Comparison of ENCODE assay signal across 15 cellular contexts in genomic region chr6:167441653-167442644, GRCh38.
DNase-seq lines count a peak whose midpoint lies in the region; ATAC-seq and TF ChIP-seq lines count a peak whose summit lies in the region.
"Had no signal": no experiment of that assay in that cellular context is flagged by ENCODE, and none has a peak within 500 bp of the region (broad histone marks: within the 10 kb centered on the region; RNA-seq: fewer than 3 reads in every experiment).

No MANE protein-coding gene starts in this region.

- TF ChIP-seq POLR2A in uterus (IDR thresholded peaks at IDR 0.05), result no peak

- peaks cover 0 to 5% of the 10 kb centered on the region in 2 donors for H3K4me1 ChIP-seq in lung (ENCODE audit: control insufficient read depth in 2 of 2, insufficient read depth in 2 of 2, low read length in 2 of 2)
- no peaks in the 10 kb centered on the region for H3K4me1 ChIP-seq in uterus
- H3K4me1 ChIP-seq: vagina had no signal

- H3K27me3 ChIP-seq in lung (ENCODE audit: control insufficient read depth, insufficient read depth) (no peaks in the 10 kb centered on the region), uterus (no peaks in the 10 kb centered on the region)
- H3K27me3 ChIP-seq: vagina had no signal

- DNase-seq in left cardiac atrium (no peak), cardiac septum (ENCODE audit: low spot score) (no peak), astrocyte of the spinal cord (ENCODE audit: low read depth, low spot score) (peak; percentile 5), lung (ENCODE audit: low spot score) (no peak), uterus (peak in 1 of 2 donors; percentile 28), GM19240 (ENCODE audit: insufficient read length, low spot score) (no peak), T-helper 2 cell (no peak)
- DNase-seq: activated naive CD8-positive, alpha-beta T cell treated with anti-CD3 and anti-CD28 coated beads, Interleukin-2, amount 50 U/mL, for 24 hours; dermis blood vessel endothelial cell; kidney glomerular epithelial cell; stimulated activated CD4-positive, alpha-beta T cell treated with anti-CD3 and anti-CD28 coated beads, Interleukin-1b, Interleukin-23, amount 100 ng/mL, for 48 hours had no signal

- H3K4me3 ChIP-seq in astrocyte of the spinal cord (ENCODE audit: low read depth, low read length), result no peak overlapping the region
- H3K4me3 ChIP-seq in lung, result no peak overlapping the region
- no peak overlapping the region for H3K4me3 ChIP-seq in uterus
- H3K4me3 ChIP-seq: SK-N-MC, vagina had no signal

- H3K36me3 ChIP-seq in lung (ENCODE audit: control insufficient read depth in 2 of 2, insufficient read depth in 2 of 2, low read length in 2 of 2) (no peaks in the 10 kb centered on the region), uterus (no peaks in the 10 kb centered on the region)
- H3K36me3 ChIP-seq: vagina had no signal

- in situ Hi-C loops in astrocyte of the spinal cord (cut with HindIII; ENCODE audit: low sequenced_read_pairs), result no loop called here

- 52 to 61% methylated on average over 19 of the region's 19 CpGs for WGBS in lung, 2 donors

- intact Hi-C loops in left cardiac atrium (cut with DNase I) (no loop called here), cardiac septum (cut with DNase I) (no loop called here), uterus (cut with DNase I; ENCODE audit: low total_unique reads) (no loop called here)

- H3K27ac ChIP-seq in lung (ENCODE audit: low read depth in 1 of 2, low read length in 1 of 2), result no peak overlapping the region
- peak overlapping the region; percentile 55 to 61 for H3K27ac ChIP-seq in uterus
- H3K27ac ChIP-seq: SK-N-MC, vagina, VCaP had no signal

- H3K9me3 ChIP-seq in lung (ENCODE audit: control insufficient read depth in 2 of 2, insufficient read depth in 1 of 2, low read length in 1 of 2) (peaks cover 0 to 7% of the 10 kb centered on the region in 2 donors), uterus (no peaks in the 10 kb centered on the region)
- H3K9me3 ChIP-seq: vagina had no signal

- no peak for TF ChIP-seq CTCF in astrocyte of the spinal cord (IDR thresholded peaks at IDR 0.05; ENCODE audit: low read depth, low read length)
- no peak for TF ChIP-seq CTCF in lung (IDR thresholded peaks at IDR 0.05; ENCODE audit: control extremely low read depth, extremely low read depth)
- no peak for TF ChIP-seq CTCF in uterus (IDR thresholded peaks at IDR 0.05)

- ATAC-seq in left cardiac atrium (peak; percentile 15 to 60), lung (ENCODE audit: insufficient read depth, low FRiP score) (peak; percentile 19), HG02798 (IDR thresholded peaks at IDR 0.05; ENCODE audit: poor library complexity, unreplicated experiment) (no peak)
- ATAC-seq: activated naive CD8-positive, alpha-beta T cell treated with anti-CD3 and anti-CD28 coated beads, Interleukin-2, amount 50 U/mL, for 24 hours had no signal

Comparison
In these comparisons a context has a peak if more than half of its experiments do, and no peak if none do; other contexts are left out.
1. H3K27ac ChIP-seq: peak in uterus (2 of 2); none in lung (0 of 2).